In genomic region chr5:110105692-110106091, GRCh38 we compare ENCODE assay signal across 17 cellular contexts.
A peak's percentile ranks its signal among the peaks of the same experiment; 100 is the strongest.
DNase-seq lines count a peak whose midpoint lies in the region; ATAC-seq and TF ChIP-seq lines count a peak whose summit lies in the region.
"Had no signal": no experiment of that assay in that cellular context is flagged by ENCODE, and none has a peak within 500 bp of the region (broad histone marks: within the 10 kb centered on the region; RNA-seq: fewer than 3 reads in every experiment).

No MANE protein-coding gene starts in this region.

- peaks cover 13% of the 10 kb centered on the region for H3K27me3 ChIP-seq in adipocyte (replicated peaks; ENCODE audit: control insufficient read depth, insufficient read depth, low read length)
- no peaks in the 10 kb centered on the region for H3K27me3 ChIP-seq in right cardiac atrium (ENCODE audit: control insufficient read depth, insufficient read depth)
- no peaks in the 10 kb centered on the region for H3K27me3 ChIP-seq in SK-N-SH (ENCODE audit: insufficient read depth)
- H3K27me3 ChIP-seq: gastrocnemius medialis, left lung, ovary, tibial nerve had no signal

- peaks cover 40% of the 10 kb centered on the region for H3K4me1 Mint-ChIP-seq in activated naive CD4-positive, alpha-beta T cell treated with anti-CD3 and anti-CD28 coated beads, Interleukin-2, amount 50 U/mL, for 24 hours

- H3K27ac Mint-ChIP-seq in activated naive CD4-positive, alpha-beta T cell treated with anti-CD3 and anti-CD28 coated beads, Interleukin-2, amount 50 U/mL, for 24 hours: peak overlapping the region; percentile 60

- H4K20me1 ChIP-seq in SK-N-SH (ENCODE audit: insufficient read depth): no peaks in the 10 kb centered on the region

- H3K79me2 ChIP-seq in SK-N-SH (ENCODE audit: insufficient read depth): no peaks in the 10 kb centered on the region

- H3K36me3 Mint-ChIP-seq in activated naive CD4-positive, alpha-beta T cell treated with anti-CD3 and anti-CD28 coated beads, Interleukin-2, amount 50 U/mL, for 24 hours: no peaks in the 10 kb centered on the region

- H3K9ac ChIP-seq in adipocyte (ENCODE audit: low read length): no peak overlapping the region
- H3K9ac ChIP-seq in SK-N-SH: no peak overlapping the region

- H3K4me3 Mint-ChIP-seq in activated naive CD4-positive, alpha-beta T cell treated with anti-CD3 and anti-CD28 coated beads, Interleukin-2, amount 50 U/mL, for 24 hours: no peak overlapping the region
- H3K4me3 Mint-ChIP-seq: activated T-cell treated with anti-CD3 and anti-CD28 coated beads, Interleukin-2, amount 50 U/mL, for 4 hours had no signal

- no peak overlapping the region for H3K27ac ChIP-seq in right cardiac atrium (ENCODE audit: low read length)
- no peak overlapping the region for H3K27ac ChIP-seq in SK-N-SH (ENCODE audit: low read depth in 2 of 2, low read length in 1 of 2)
- H3K27ac ChIP-seq: gastrocnemius medialis, left lung, ovary, tibial nerve had no signal

- no peak overlapping the region for H3K4me2 ChIP-seq in SK-N-SH

- POLR2A ChIA-PET in SK-N-SH (lab: Yijun Ruan, JAX): interaction anchor here (0.5 to 0.6 kb wide), 2 partner anchors 112 to 684 kb away, joined by 3 read pairs; no protein-coding TSS in a partner anchor

- intact Hi-C loops in right cardiac atrium (cut with DNase I): no loop called here

- no peak for TF ChIP-seq CTCF in SK-N-SH (IDR thresholded peaks at IDR 0.05)

- TF ChIP-seq EP300 in SK-N-SH (IDR thresholded peaks at IDR 0.05; ENCODE audit: borderline replicate concordance in 1 of 2, low read depth in 1 of 2, low read length in 1 of 2): no peak

- H3K9me3 Mint-ChIP-seq in activated naive CD4-positive, alpha-beta T cell treated with anti-CD3 and anti-CD28 coated beads, Interleukin-2, amount 50 U/mL, for 24 hours: no peaks in the 10 kb centered on the region
- H3K9me3 Mint-ChIP-seq: activated T-cell treated with anti-CD3 and anti-CD28 coated beads, Interleukin-2, amount 50 U/mL, for 4 hours had no signal

- no peak overlapping the region for H2AFZ ChIP-seq in SK-N-SH (ENCODE audit: low read depth)

- CTCF ChIA-PET in SK-N-SH (lab: Yijun Ruan, JAX): no interaction called here

- no peaks in the 10 kb centered on the region for H3K9me3 ChIP-seq in adipocyte (ENCODE audit: control insufficient read depth, low read length)
- no peaks in the 10 kb centered on the region for H3K9me3 ChIP-seq in right cardiac atrium (ENCODE audit: control insufficient read depth, low read length)
- H3K9me3 ChIP-seq in SK-N-SH: no peaks in the 10 kb centered on the region
- H3K9me3 ChIP-seq: gastrocnemius medialis, left lung, ovary, tibial nerve had no signal

- no peak for DNase-seq in activated naive CD4-positive, alpha-beta T cell (lab: John Stamatoyannopoulos, UW)
- DNase-seq in adipocyte (ENCODE audit: low read depth): peak; percentile 82
- DNase-seq in right cardiac atrium: no peak
- DNase-seq in stromal cell of bone marrow (ENCODE audit: low read depth): peak; percentile 33
- DNase-seq in SK-N-SH: no peak
- no peak for DNase-seq in activated CD4-positive, alpha-beta T cell treated with anti-CD3 and anti-CD28 coated beads for 48 hours
- no peak for DNase-seq in superior temporal gyrus (ENCODE audit: extremely low spot score)
- DNase-seq: activated T-cell treated with anti-CD3 and anti-CD28 coated beads, Interleukin-2, amount 50 U/mL, for 4 hours; AML-193; cerebellar nuclear complex; GF-D8; left lung; NCI-H187; ovary had no signal

- H3K4me1 ChIP-seq in adipocyte (ENCODE audit: control insufficient read depth, insufficient read depth, low read length) (peaks cover 34% of the 10 kb centered on the region), right cardiac atrium (ENCODE audit: control insufficient read depth, insufficient read depth, low read length) (no peaks in the 10 kb centered on the region), SK-N-SH (ENCODE audit: control insufficient read depth in 1 of 2, insufficient read depth in 2 of 2, low read depth in 1 of 2, low read length in 1 of 2) (no peaks in the 10 kb centered on the region)
- H3K4me1 ChIP-seq: gastrocnemius medialis, left lung had no signal

- peak; percentile 36 to 63 for ATAC-seq in right cardiac atrium
- ATAC-seq: activated T-cell treated with anti-CD3 and anti-CD28 coated beads, Interleukin-2, amount 50 U/mL, for 4 hours; left lung had no signal

- no peak for TF ChIP-seq RAD21 in SK-N-SH (IDR thresholded peaks at IDR 0.05; ENCODE audit: low read length)

- 41% methylated on average over 2 of the region's 2 CpGs for WGBS in right cardiac atrium
- WGBS in SK-N-SH (ENCODE audit: low lambda C conversion rate): 49% methylated on average over 2 of the region's 2 CpGs

- H3K9me2 ChIP-seq in SK-N-SH: no peaks in the 10 kb centered on the region

- H3K36me3 ChIP-seq in adipocyte (ENCODE audit: control insufficient read depth, insufficient read depth, low read length, severe bottlenecking) (no peaks in the 10 kb centered on the region), SK-N-SH (replicated peaks in 1 of 2; ENCODE audit: control insufficient read depth in 1 of 2, insufficient read depth in 2 of 2, low read length in 1 of 2) (no peaks in the 10 kb centered on the region)
- H3K36me3 ChIP-seq: gastrocnemius medialis, left lung, ovary, tibial nerve had no signal

- H3K27me3 Mint-ChIP-seq in activated naive CD4-positive, alpha-beta T cell treated with anti-CD3 and anti-CD28 coated beads, Interleukin-2, amount 50 U/mL, for 24 hours: no peaks in the 10 kb centered on the region

- H3F3A ChIP-seq in SK-N-SH (replicated peaks; ENCODE audit: insufficient read depth): no peaks in the 10 kb centered on the region

- H3K4me3 ChIP-seq in adipocyte (ENCODE audit: low read length) (no peak overlapping the region), right cardiac atrium (ENCODE audit: low read length) (no peak overlapping the region), SK-N-SH (ENCODE audit: low read depth in 2 of 2, low read length in 1 of 2) (no peak overlapping the region)
- H3K4me3 ChIP-seq: gastrocnemius medialis, left lung, ovary, tibial nerve had no signal

TF ChIP-seq in SK-N-SH, 30 proteins besides CTCF, POLR2A, EP300 and RAD21:
- TF ChIP-seq MAX (IDR thresholded peaks at IDR 0.05; ENCODE audit: low read depth): no peak
- TF ChIP-seq PBX3 (IDR thresholded peaks at IDR 0.05): no peak
- TF ChIP-seq FOXM1 (IDR thresholded peaks at IDR 0.05; ENCODE audit: low read depth): no peak
- TF ChIP-seq REST (IDR thresholded peaks at IDR 0.05; ENCODE audit: low read depth, low read length): no peak
- TF ChIP-seq POLR2AphosphoS5 (IDR thresholded peaks at IDR 0.05; ENCODE audit: low read depth, low read length): no peak

Comparison
In these comparisons a context has a peak if more than half of its experiments do, and no peak if none do; other contexts are left out.
1. DNase-seq: peak in adipocyte (single experiment) and stromal cell of bone marrow (single experiment); none in activated naive CD4-positive, alpha-beta T cell (0 of 4), right cardiac atrium (0 of 3), SK-N-SH (single experiment), activated CD4-positive, alpha-beta T cell treated with anti-CD3 and anti-CD28 coated beads for 48 hours (single experiment) and superior temporal gyrus (single experiment).